Comparison of ENCODE assay signal across 14 cellular contexts in genomic region chr4:39812500-39812899, GRCh38.
A peak's percentile ranks its signal among the peaks of the same experiment; 100 is the strongest.
DNase-seq lines count a peak whose midpoint lies in the region; ATAC-seq and TF ChIP-seq lines count a peak whose summit lies in the region.
"Had no signal": no experiment of that assay in that cellular context is flagged by ENCODE, and none has a peak within 500 bp of the region (broad histone marks: within the 10 kb centered on the region; RNA-seq: fewer than 3 reads in every experiment).

No MANE protein-coding gene starts in this region.

- no peaks in the 10 kb centered on the region for H3K4me1 ChIP-seq in upper lobe of right lung

- TF ChIP-seq CTCF in upper lobe of right lung (IDR thresholded peaks at IDR 0.05), result no peak

- H3K9me3 ChIP-seq in upper lobe of right lung, result no peaks in the 10 kb centered on the region

- H3K27ac ChIP-seq in upper lobe of right lung, result no peak overlapping the region

- H3K4me1 Mint-ChIP-seq in activated CD4-positive, alpha-beta memory T cell treated with anti-CD3 and anti-CD28 coated beads, Interleukin-2, amount 10 ng/mL, durations not matched to agents 7 days and 5 days, result peaks cover 5% of the 10 kb centered on the region

- peaks cover 8% of the 10 kb centered on the region for H3K36me3 Mint-ChIP-seq in activated CD4-positive, alpha-beta memory T cell treated with anti-CD3 and anti-CD28 coated beads, Interleukin-2, amount 10 ng/mL, durations not matched to agents 7 days and 5 days (ENCODE audit: low read depth)

- intact Hi-C loops in upper lobe of right lung (cut with DNase I), result no loop called here

- H3K27ac Mint-ChIP-seq in activated CD4-positive, alpha-beta memory T cell treated with anti-CD3 and anti-CD28 coated beads, Interleukin-2, amount 10 ng/mL, durations not matched to agents 7 days and 5 days, result peak overlapping the region; percentile 74

- H3K36me3 ChIP-seq in upper lobe of right lung, result no peaks in the 10 kb centered on the region

- H3K4me3 Mint-ChIP-seq in activated CD4-positive, alpha-beta memory T cell treated with anti-CD3 and anti-CD28 coated beads, Interleukin-2, amount 10 ng/mL, durations not matched to agents 7 days and 5 days, result peak overlapping the region; percentile 45

- peaks cover 13% of the 10 kb centered on the region for H3K9me3 Mint-ChIP-seq in activated CD4-positive, alpha-beta memory T cell treated with anti-CD3 and anti-CD28 coated beads, Interleukin-2, amount 10 ng/mL, durations not matched to agents 7 days and 5 days

- no peak overlapping the region for H3K4me3 ChIP-seq in upper lobe of right lung

- no peak for ATAC-seq in upper lobe of right lung
- no peak for ATAC-seq in GM21515 (IDR thresholded peaks at IDR 0.05; ENCODE audit: unreplicated experiment)

- CTCF ChIA-PET in activated CD4-positive, alpha-beta memory T cell treated with anti-CD3 and anti-CD28 coated beads, Interleukin-2, amount 10 ng/mL, durations not matched to agents 7 days and 5 days (lab: Charles Lee), result no interaction called here

- no peaks in the 10 kb centered on the region for H3K27me3 ChIP-seq in upper lobe of right lung

- no peaks in the 10 kb centered on the region for H3K27me3 Mint-ChIP-seq in activated CD4-positive, alpha-beta memory T cell treated with anti-CD3 and anti-CD28 coated beads, Interleukin-2, amount 10 ng/mL, durations not matched to agents 7 days and 5 days

- POLR2A ChIA-PET in activated CD4-positive, alpha-beta memory T cell treated with anti-CD3 and anti-CD28 coated beads, Interleukin-2, amount 10 ng/mL, durations not matched to agents 7 days and 5 days (lab: Charles Lee), result no interaction called here

- peak; percentile 10 for DNase-seq in stimulated activated CD4-positive, alpha-beta T cell treated with anti-CD3 and anti-CD28 coated beads, Interleukin-1b, Interleukin-23, amount 100 ng/mL, for 48 hours
- no peak for DNase-seq in stimulated activated CD4-positive, alpha-beta T cell treated with anti-CD3 and anti-CD28 coated beads, Interleukin-12 subunit alpha, Interleukin-12 subunit beta, amount 100 ng/mL, for 4 hours
- DNase-seq in activated CD4-positive, alpha-beta memory T cell treated with anti-CD3 and anti-CD28 coated beads, Interleukin-2, amount 10 ng/mL, durations not matched to agents 7 days and 5 days, result no peak
- DNase-seq in left kidney (ENCODE audit: low read depth, low spot score), result peak; percentile 16
- DNase-seq in upper lobe of right lung, result peak; percentile 37
- DNase-seq in activated effector memory CD4-positive, alpha-beta T cell treated with Interleukin-2 at 50 U/mL for 16 hours, result no peak
- DNase-seq in NCI-H1105 treated with DMSO at 0.1 percent for 48 hours (lab: John Stamatoyannopoulos, UW), result no peak
- DNase-seq: amniotic stem cell; DMS79 treated with DMSO at 0.1 percent for 48 hours; mesenchymal stem cell; NCI-H1092; NCI-H2227 treated with DMSO at 0.1 percent for 48 hours; stimulated activated naive CD4-positive, alpha-beta T cell treated with Interleukin-2 at 50 U/mL for 16 hours had no signal

Comparison
In these comparisons a context has a peak if more than half of its experiments do, and no peak if none do; other contexts are left out.
1. DNase-seq: peak in stimulated activated CD4-positive, alpha-beta T cell treated with anti-CD3 and anti-CD28 coated beads, Interleukin-1b, Interleukin-23, amount 100 ng/mL, for 48 hours (single experiment), left kidney (single experiment) and upper lobe of right lung (single experiment); none in stimulated activated CD4-positive, alpha-beta T cell treated with anti-CD3 and anti-CD28 coated beads, Interleukin-12 subunit alpha, Interleukin-12 subunit beta, amount 100 ng/mL, for 4 hours (single experiment), activated CD4-positive, alpha-beta memory T cell treated with anti-CD3 and anti-CD28 coated beads, Interleukin-2, amount 10 ng/mL, durations not matched to agents 7 days and 5 days (single experiment), activated effector memory CD4-positive, alpha-beta T cell treated with Interleukin-2 at 50 U/mL for 16 hours (single experiment) and NCI-H1105 treated with DMSO at 0.1 percent for 48 hours (single experiment).